ENCODE assay signal across 28 cellular contexts in genomic region chr4:105434940-105435339, GRCh38.
"Had no signal": no experiment of that assay in that cellular context is flagged by ENCODE, and none has a peak within 500 bp of the region (broad histone marks: within the 10 kb centered on the region; RNA-seq: fewer than 3 reads in every experiment).

No MANE protein-coding gene starts in this region.

- H3K4me1 Mint-ChIP-seq: nephron had no signal

- H3K4me3 Mint-ChIP-seq: immature natural killer cell, mesothelial cell of epicardium, naive B cell, nephron, neural crest cell had no signal

- H3K27ac Mint-ChIP-seq: mesothelial cell of epicardium, naive B cell, nephron had no signal

- H3K27me3 Mint-ChIP-seq: naive B cell had no signal

- DNase-seq: hypothalamus; immature natural killer cell; kidney; left colon; left lung; lower lobe of right lung; mammary epithelial cell; mesendoderm; naive B cell; nucleus accumbens; pancreas; posterior cingulate gyrus; retina; right cardiac atrium; stimulated activated CD4-positive, alpha-beta T cell treated with anti-CD3 and anti-CD28 coated beads, Interleukin-12 subunit alpha, Interleukin-12 subunit beta, amount 100 ng/mL, for 4 hours; stimulated activated CD4-positive, alpha-beta T cell treated with anti-CD3 and anti-CD28 coated beads, Interleukin-15, amount 100 ng/mL, for 24 hours; stimulated activated CD4-positive, alpha-beta T cell treated with anti-CD3 and anti-CD28 coated beads, Interleukin-2, amount 100 ng/mL, for 24 hours; stimulated activated CD4-positive, alpha-beta T cell treated with anti-CD3 and anti-CD28 coated beads, Interleukin-4, amount 100 ng/mL, for 1 hour; stimulated activated naive CD4-positive, alpha-beta T cell; stomach; testis; thyroid gland; transverse colon; upper lobe of left lung had no signal

- ATAC-seq: left colon, left lung, lower lobe of right lung, pancreas, right cardiac atrium, sciatic nerve had no signal
